Comparison of ENCODE assay signal across 17 cellular contexts in genomic region chr1:41657679-41658078, GRCh38.
DNase-seq lines count a peak whose midpoint lies in the region; ATAC-seq and TF ChIP-seq lines count a peak whose summit lies in the region.
"Had no signal": no experiment of that assay in that cellular context is flagged by ENCODE, and none has a peak within 500 bp of the region (broad histone marks: within the 10 kb centered on the region; RNA-seq: fewer than 3 reads in every experiment).

No MANE protein-coding gene starts in this region.

- H3K36me3 ChIP-seq in BLaER1: no peaks in the 10 kb centered on the region
- H3K36me3 ChIP-seq: neutrophil, right atrium auricular region, vagina had no signal

- no peak for ATAC-seq in HG03196 (IDR thresholded peaks at IDR 0.05; ENCODE audit: unreplicated experiment)
- ATAC-seq: left lobe of liver, T-cell had no signal

- no peaks in the 10 kb centered on the region for H3K27me3 Mint-ChIP-seq in activated CD4-positive, alpha-beta T cell treated with anti-CD3 and anti-CD28 coated beads, Interleukin-2, amount 10 ng/mL, durations not matched to agents 24 days and 14 days
- H3K27me3 Mint-ChIP-seq: T-cell had no signal

- no peak overlapping the region for H3K27ac Mint-ChIP-seq in activated CD4-positive, alpha-beta T cell treated with anti-CD3 and anti-CD28 coated beads, Interleukin-2, amount 10 ng/mL, durations not matched to agents 24 days and 14 days
- H3K27ac Mint-ChIP-seq: T-cell had no signal

- peaks cover 70% of the 10 kb centered on the region for H3K4me1 Mint-ChIP-seq in activated CD4-positive, alpha-beta T cell treated with anti-CD3 and anti-CD28 coated beads, Interleukin-2, amount 10 ng/mL, durations not matched to agents 24 days and 14 days

- peak overlapping the region; percentile 71 for H3K4me2 ChIP-seq in BLaER1

- H3K27me3 ChIP-seq in BLaER1: no peaks in the 10 kb centered on the region
- H3K27me3 ChIP-seq: right atrium auricular region, vagina had no signal

- H3K9ac ChIP-seq in BLaER1: no peak overlapping the region

- peak overlapping the region; percentile 80 for H3K4me3 Mint-ChIP-seq in activated CD4-positive, alpha-beta T cell treated with anti-CD3 and anti-CD28 coated beads, Interleukin-2, amount 10 ng/mL, durations not matched to agents 24 days and 14 days
- H3K4me3 Mint-ChIP-seq: T-cell had no signal

- no peaks in the 10 kb centered on the region for H3K9me3 ChIP-seq in BLaER1
- H3K9me3 ChIP-seq: neutrophil, right atrium auricular region, vagina had no signal

- H3K27ac ChIP-seq in BLaER1: no peak overlapping the region
- H3K27ac ChIP-seq in coronary artery: no peak overlapping the region
- H3K27ac ChIP-seq: neutrophil, right atrium auricular region, vagina had no signal

- TF ChIP-seq CTCF in choroid plexus epithelial cell (conservative IDR thresholded peaks at IDR 0.05; ENCODE audit: low read depth, low read length): peak; percentile 8
- TF ChIP-seq CTCF in coronary artery (IDR thresholded peaks at IDR 0.05): no peak

- peaks cover 92% of the 10 kb centered on the region for H3K4me1 ChIP-seq in BLaER1

- peaks cover 74% of the 10 kb centered on the region for H3K36me3 Mint-ChIP-seq in activated CD4-positive, alpha-beta T cell treated with anti-CD3 and anti-CD28 coated beads, Interleukin-2, amount 10 ng/mL, durations not matched to agents 24 days and 14 days (ENCODE audit: low read depth)
- H3K36me3 Mint-ChIP-seq: T-cell had no signal

- peaks cover 4% of the 10 kb centered on the region; the same call in 1 of the 2 replicates for H4K20me1 ChIP-seq in BLaER1

- DNase-seq in activated CD4-positive, alpha-beta T cell treated with anti-CD3 and anti-CD28 coated beads, Interleukin-2, amount 10 ng/mL, durations not matched to agents 24 days and 14 days: no peak
- no peak for DNase-seq in activated CD4-positive, alpha-beta T cell treated with anti-CD3 and anti-CD28 coated beads, Interleukin-2, amount 50 U/mL, for 48 hours
- peak; percentile 7 for DNase-seq in NCI-H69 (lab: John Stamatoyannopoulos, UW)
- DNase-seq in choroid plexus epithelial cell (ENCODE audit: low read depth): no peak
- DNase-seq in GOT3 (lab: John Stamatoyannopoulos, UW): no peak
- no peak for DNase-seq in coronary artery (ENCODE audit: low spot score)
- DNase-seq: activated CD4-positive, CD25-positive, alpha-beta regulatory T cell; COR-L47; dermis blood vessel endothelial cell; Right ventricle myocardium superior had no signal

- intact Hi-C loops in activated CD4-positive, alpha-beta T cell treated with anti-CD3 and anti-CD28 coated beads, Interleukin-2, amount 10 ng/mL, durations not matched to agents 24 days and 14 days (cut with micrococcal nuclease): no loop called here

- H3K4me3 ChIP-seq in BLaER1: no peak overlapping the region
- no peak overlapping the region for H3K4me3 ChIP-seq in choroid plexus epithelial cell (ENCODE audit: low read depth, low read length)
- no peak overlapping the region for H3K4me3 ChIP-seq in coronary artery
- H3K4me3 ChIP-seq: right atrium auricular region, vagina had no signal

- H3K9me3 Mint-ChIP-seq in activated CD4-positive, alpha-beta T cell treated with anti-CD3 and anti-CD28 coated beads, Interleukin-2, amount 10 ng/mL, durations not matched to agents 24 days and 14 days: no peaks in the 10 kb centered on the region
- H3K9me3 Mint-ChIP-seq: T-cell had no signal
